12 cellular contexts compared by ENCODE assay signal in the genomic region with DNA sequence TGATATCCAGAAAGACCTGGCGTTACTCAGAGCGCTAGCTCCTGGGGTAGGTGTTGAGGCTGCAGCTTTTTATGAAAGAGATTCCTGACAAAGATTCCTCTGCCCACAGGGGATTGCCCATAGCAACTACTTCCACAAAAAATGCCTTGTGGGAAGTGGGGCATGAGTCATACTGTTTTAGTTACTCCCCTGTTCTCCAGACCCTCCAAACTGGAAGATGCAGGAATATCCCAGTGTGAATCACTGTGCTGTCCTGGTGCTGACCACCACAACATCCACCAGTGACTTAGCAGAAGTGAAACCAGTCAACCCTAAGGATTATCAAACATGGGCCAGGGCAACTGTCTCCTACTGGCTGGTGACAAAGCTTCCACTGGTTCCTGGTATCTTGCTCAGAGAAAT.
DNase-seq lines count a peak whose midpoint lies in the region; ATAC-seq, FAIRE-seq and TF ChIP-seq lines count a peak whose summit lies in the region.
"Had no signal": no experiment of that assay in that cellular context is flagged by ENCODE, and none has a peak within 500 bp of the region (broad histone marks: within the 10 kb centered on the region; RNA-seq: fewer than 3 reads in every experiment).

No MANE protein-coding gene starts in this region.

- H3K4me2 ChIP-seq in IMR-90 (ENCODE audit: low read depth, low read length) (peak overlapping the region; percentile 41; the same call in 1 of the 2 replicates), mammary epithelial cell (ENCODE audit: insufficient read depth, low read depth, low read length) (peak overlapping the region; percentile 46), HepG2 (ENCODE audit: low read depth, low read length) (no peak overlapping the region)

- peak overlapping the region; percentile 82 for H2BK120ac ChIP-seq in IMR-90 (ENCODE audit: low read depth, low read length)

- FAIRE-seq in HepG2 (lab: Jason Lieb, UNC) = no peak
- FAIRE-seq: K562 had no signal

- BruUV-seq in IMR-90 (replicated peaks; lab: Mats Ljungman, UMichigan) (no TSS peak), mammary epithelial cell (replicated peaks; lab: Mats Ljungman, UMichigan) (no TSS peak), HepG2 (replicated peaks; lab: Mats Ljungman, UMichigan) (no TSS peak)

- ATAC-seq in IMR-90 (ENCODE audit: low read depth) (peak; percentile 63), HepG2 (peak; percentile 44; the same call in 2 of the 3 replicates), GM21447 (IDR thresholded peaks at IDR 0.05; ENCODE audit: unreplicated experiment) (no peak), GM18873 (IDR thresholded peaks at IDR 0.05; ENCODE audit: low FRiP score, unreplicated experiment) (no peak)
- ATAC-seq: K562 had no signal

- TF ChIP-seq EP300 in HepG2 (IDR thresholded peaks at IDR 0.05; ENCODE audit: low read depth in 2 of 2, low read length in 2 of 2) = no peak
- TF ChIP-seq EP300 in HepG2 (CRISPR knock-in tag; IDR thresholded peaks at IDR 0.05; ENCODE audit: borderline replicate concordance) = no peak
- no peak for TF ChIP-seq EP300 in transverse colon (IDR thresholded peaks at IDR 0.05; ENCODE audit: low read depth)

- peak overlapping the region; percentile 49; the same call in 1 of the 2 replicates for H3K56ac ChIP-seq in IMR-90 (ENCODE audit: extremely low read depth, insufficient read depth, low read length)

- H3K9ac ChIP-seq in IMR-90 (ENCODE audit: low read depth, low read length) (no peak overlapping the region), mammary epithelial cell (ENCODE audit: insufficient read depth, low read length) (no peak overlapping the region), HepG2 (ENCODE audit: insufficient read depth, low read depth, low read length) (no peak overlapping the region)

- H3K14ac ChIP-seq in IMR-90 (replicated peaks; ENCODE audit: low read depth, low read length) = peak overlapping the region; percentile 35

- H4K20me1 ChIP-seq in IMR-90 (ENCODE audit: insufficient read depth, low read length) = no peaks in the 10 kb centered on the region
- H4K20me1 ChIP-seq in mammary epithelial cell (ENCODE audit: insufficient read depth, low read length) = no peaks in the 10 kb centered on the region
- H4K20me1 ChIP-seq in HepG2 (ENCODE audit: insufficient read depth, low read length) = no peaks in the 10 kb centered on the region

- H3K9me1 ChIP-seq in IMR-90 (ENCODE audit: insufficient read depth, low read length) = peaks cover 10% of the 10 kb centered on the region

- H3K4me3 ChIP-seq in AG09309 (ENCODE audit: control insufficient read depth, low read depth, low read length) (no peak overlapping the region), IMR-90 (ENCODE audit: insufficient read depth, low read depth, low read length) (no peak overlapping the region), mammary epithelial cell (replicated peaks in 1 of 3; ENCODE audit: insufficient read depth in 1 of 3, low read depth in 2 of 3, low read length in 3 of 3) (no peak overlapping the region), HepG2 (replicated peaks in 1 of 3; ENCODE audit: insufficient read depth in 1 of 3, low read depth in 2 of 3, low read length in 3 of 3) (no peak overlapping the region), transverse colon (no peak overlapping the region)
- H3K4me3 ChIP-seq: K562, stomach had no signal

- peak overlapping the region; percentile 1 for H2AFZ ChIP-seq in IMR-90 (replicated peaks; ENCODE audit: low read length, poor library complexity)
- H2AFZ ChIP-seq in mammary epithelial cell (ENCODE audit: low read depth, low read length) = no peak overlapping the region
- no peak overlapping the region for H2AFZ ChIP-seq in HepG2 (ENCODE audit: low read length)

- in situ Hi-C loops in IMR-90 (cut with MboI; ENCODE audit: low sequenced_read_pairs) = no loop called here
- in situ Hi-C loops in mammary epithelial cell (cut with MboI; ENCODE audit: low sequenced_read_pairs in 2 of 2) = no loop called here
- in situ Hi-C loops in HepG2 (cut with HindIII; ENCODE audit: extremely low pct_ligation_motif_present, low pct_unique_long_range_greater_than_20kb) = no loop called here
- in situ Hi-C loops in transverse colon (cut with MboI; ENCODE audit: low pct_ligation_motif_present in 1 of 4, low pct_unique_long_range_greater_than_20kb in 1 of 4, low sequenced_read_pairs in 3 of 4) = no loop called here

- H2AK5ac ChIP-seq in IMR-90 (ENCODE audit: low read depth, low read length) = peak overlapping the region; percentile 16

- WGBS in IMR-90 (ENCODE audit: extremely low coverage in 2 of 2, insufficient read length in 1 of 2), 2 experiments = no CpG with 5 or more reads among the region's 2 CpGs
- 30% methylated on average over 2 of the region's 2 CpGs for WGBS in mammary epithelial cell (ENCODE audit: low coverage, missing lambda C conversion rate)
- WGBS in HepG2 (ENCODE audit: low lambda C conversion rate) = 80% methylated on average over 2 of the region's 2 CpGs
- WGBS in transverse colon (ENCODE audit: low coverage in 1 of 2), 2 donors = 95 to 100% methylated on average over 2 of the region's 2 CpGs

- TF ChIP-seq CTCF in AG09309 (IDR thresholded peaks at IDR 0.05; ENCODE audit: control insufficient read depth, insufficient read depth, low read depth, low read length, missing control alignments) (no peak), IMR-90 (conservative IDR thresholded peaks at IDR 0.05; ENCODE audit: low read depth, low read length) (no peak), mammary epithelial cell (conservative IDR thresholded peaks at IDR 0.05 in 1 of 2, IDR thresholded peaks at IDR 0.05 in 1 of 2; ENCODE audit: extremely low read depth in 1 of 2, insufficient read depth in 1 of 2, low read depth in 1 of 2, low read length in 2 of 2) (no peak), HepG2 (CRISPR knock-in tag; IDR thresholded peaks at IDR 0.05) (no peak), transverse colon (IDR thresholded peaks at IDR 0.05) (no peak)

- peak overlapping the region; percentile 70 for H4K91ac ChIP-seq in IMR-90 (ENCODE audit: insufficient read depth, low read depth, low read length)

- H3K4me1 ChIP-seq in IMR-90 (ENCODE audit: control insufficient read depth, insufficient read depth, low read length) (peaks cover 15% of the 10 kb centered on the region), mammary epithelial cell (ENCODE audit: insufficient read depth, low read length) (peaks cover 6% of the 10 kb centered on the region), HepG2 (ENCODE audit: insufficient read depth, low read length) (peaks cover 59% of the 10 kb centered on the region), transverse colon (no peaks in the 10 kb centered on the region)

- peak overlapping the region; percentile 84 for H2BK20ac ChIP-seq in IMR-90 (ENCODE audit: low read depth, low read length)

- dilution Hi-C loops in IMR-90 (cut with HindIII; ENCODE audit: low sequenced_read_pairs, unreplicated experiment) = no loop called here
- dilution Hi-C loops in mammary epithelial cell (cut with HindIII; ENCODE audit: low sequenced_read_pairs) = no loop called here

- DNase-seq in AG09309 (ENCODE audit: low read depth) (peak; percentile 60), IMR-90 (peak; percentile 96), mammary epithelial cell (peak; percentile 85), HepG2 (ENCODE audit: low spot score) (peak; percentile 43), transverse colon (no peak), NCI-H2107 treated with DMSO at 0.1 percent for 48 hours (lab: John Stamatoyannopoulos, UW; ENCODE audit: unreplicated experiment) (no peak)
- DNase-seq: activated gamma-delta T cell treated with Interleukin-2 at 50 U/mL for 16 hours, H9, stomach had no signal

- peak overlapping the region; percentile 66; the same call in 1 of the 2 replicates for H3K23ac ChIP-seq in IMR-90 (ENCODE audit: low read depth, low read length)

- POLR2A ChIA-PET in IMR-90 (lab: Charles Lee; ENCODE audit: unreplicated experiment) (no interaction called here), HepG2 (lab: Yijun Ruan, JAX) (interaction anchor here (1.5 kb wide), 1 partner anchor 13 kb away, joined by 6 read pairs; no protein-coding TSS in a partner anchor)

- peak overlapping the region; percentile 49; the same call in 1 of the 2 replicates for H3K18ac ChIP-seq in IMR-90 (ENCODE audit: low read depth, low read length)

- TF ChIP-seq RAD21 in IMR-90 (IDR thresholded peaks at IDR 0.05; ENCODE audit: low read length) = peak; percentile 27; the same call in 1 of the 2 replicates
- TF ChIP-seq RAD21 in HepG2 (CRISPR knock-in tag; IDR thresholded peaks at IDR 0.05) = no peak

- no peak overlapping the region for H4K5ac ChIP-seq in IMR-90 (ENCODE audit: low read depth, low read length)

- peak overlapping the region; percentile 65; the same call in 2 of the 3 replicates for H2BK15ac ChIP-seq in IMR-90 (ENCODE audit: low read depth, low read length)

- peak overlapping the region; percentile 24 to 78; a peak in 3 of 4 replicates for H4K8ac ChIP-seq in IMR-90 (ENCODE audit: low read depth in 2 of 2, low read length in 2 of 2)

- peak overlapping the region; percentile 25 for H3K27ac ChIP-seq in IMR-90 (ENCODE audit: insufficient read depth, low read length)
- no peak overlapping the region for H3K27ac ChIP-seq in mammary epithelial cell (ENCODE audit: insufficient read depth, low read depth, low read length)
- no peak overlapping the region for H3K27ac ChIP-seq in HepG2 (ENCODE audit: extremely low read length, insufficient read depth, low read length)
- H3K27ac ChIP-seq in transverse colon = no peak overlapping the region
- H3K27ac ChIP-seq: stomach had no signal

- peak; percentile 41; the same call in 1 of the 2 replicates for TF ChIP-seq POLR2A in IMR-90 (IDR thresholded peaks at IDR 0.05; ENCODE audit: low read depth, low read length)
- TF ChIP-seq POLR2A in HepG2 (IDR thresholded peaks at IDR 0.05; ENCODE audit: insufficient read depth in 1 of 2, low read depth in 2 of 2, low read length in 2 of 2) = no peak
- no peak for TF ChIP-seq POLR2A in transverse colon (IDR thresholded peaks at IDR 0.05)

- H2BK5ac ChIP-seq in IMR-90 (ENCODE audit: low read depth, low read length, poor library complexity, severe bottlenecking) = peak overlapping the region; percentile 66

- H3K79me1 ChIP-seq in IMR-90 (ENCODE audit: low read depth in 1 of 2, low read length in 2 of 2) = peaks cover 23 to 44% of the 10 kb centered on the region in 2 experiments

- peak overlapping the region; percentile 56 for H3K4ac ChIP-seq in IMR-90 (ENCODE audit: low read depth, low read length)

- no peaks in the 10 kb centered on the region for H3K27me3 ChIP-seq in IMR-90 (ENCODE audit: control insufficient read depth, insufficient read depth, low read length)
- H3K27me3 ChIP-seq in mammary epithelial cell (ENCODE audit: insufficient read depth, low read length) = no peaks in the 10 kb centered on the region
- no peaks in the 10 kb centered on the region for H3K27me3 ChIP-seq in HepG2 (ENCODE audit: control insufficient read depth in 1 of 2, insufficient read depth in 2 of 2, low read length in 2 of 2)
- no peaks in the 10 kb centered on the region for H3K27me3 ChIP-seq in transverse colon
- H3K27me3 ChIP-seq: stomach had no signal

- intact Hi-C loops in IMR-90 (cut with micrococcal nuclease) (no loop called here), mammary epithelial cell (cut with micrococcal nuclease) (no loop called here), HepG2 (cut with micrococcal nuclease; ENCODE audit: unreplicated experiment) (no loop called here), transverse colon (cut with DNase I; ENCODE audit: low total_unique reads) (no loop called here)

- H2AK9ac ChIP-seq in IMR-90 (replicated peaks; ENCODE audit: low read depth, low read length, poor library complexity) = peak overlapping the region; percentile 1

- no peaks in the 10 kb centered on the region for H3K9me3 ChIP-seq in IMR-90 (ENCODE audit: control insufficient read depth, insufficient read depth, low read length)
- no peaks in the 10 kb centered on the region for H3K9me3 ChIP-seq in mammary epithelial cell (replicated peaks; ENCODE audit: insufficient read depth, low read length)
- H3K9me3 ChIP-seq in HepG2 (ENCODE audit: low read length) = no peaks in the 10 kb centered on the region
- H3K9me3 ChIP-seq in transverse colon = no peaks in the 10 kb centered on the region
- H3K9me3 ChIP-seq: stomach had no signal

- H3K79me2 ChIP-seq in mammary epithelial cell (ENCODE audit: insufficient read depth, low read length) (no peaks in the 10 kb centered on the region), HepG2 (ENCODE audit: insufficient read depth, low read length) (peaks cover 22% of the 10 kb centered on the region)

- H3K36me3 ChIP-seq in IMR-90 (ENCODE audit: control insufficient read depth, insufficient read depth, low read length) (no peaks in the 10 kb centered on the region), mammary epithelial cell (ENCODE audit: insufficient read depth, low read length) (no peaks in the 10 kb centered on the region), HepG2 (replicated peaks in 1 of 2; ENCODE audit: control insufficient read depth in 1 of 2, insufficient read depth in 2 of 2, low read length in 2 of 2) (no peaks in the 10 kb centered on the region), transverse colon (no peaks in the 10 kb centered on the region)
- H3K36me3 ChIP-seq: stomach had no signal

- CTCF ChIA-PET in IMR-90 (lab: Yijun Ruan, JAX) (interaction anchor here (0.6 to 1.2 kb wide), 3 partner anchors 14 to 75 kb away, joined by 3 to 4 read pairs (median 3); no protein-coding TSS in a partner anchor), mammary epithelial cell (lab: Charles Lee; ENCODE audit: low non-redundant PET) (no interaction called here), HepG2 (lab: Yijun Ruan, JAX; ENCODE audit: low intra/inter-chr PET ratio, low total read pairs) (no interaction called here)

Comparison
In these comparisons a context has a peak if more than half of its experiments do, and no peak if none do; other contexts are left out.
1. DNase-seq: peak in AG09309 (single experiment), IMR-90 (single experiment), mammary epithelial cell (single experiment) and HepG2 (single experiment); none in transverse colon (single experiment) and NCI-H2107 treated with DMSO at 0.1 percent for 48 hours (single experiment).
2. ATAC-seq: peak in IMR-90 (single experiment) and HepG2 (single experiment); none in GM21447 (single experiment) and GM18873 (single experiment).